1 cellular context compared by ENCODE assay signal in genomic region chr20:23268792-23269354, GRCh38.
A peak's percentile ranks its signal among the peaks of the same experiment; 100 is the strongest.
TF ChIP-seq lines count a peak whose summit lies in the region.

No MANE protein-coding gene starts in this region.

TF ChIP-seq in HEK293, 187 proteins besides CTCF, POLR2A, EP300 and RAD21:
- no peak for TF ChIP-seq ZNF24 (tag by site-specific recombination; IDR thresholded peaks at IDR 0.05)
- no peak for TF ChIP-seq ZNF449 (tag by site-specific recombination; IDR thresholded peaks at IDR 0.05)
- TF ChIP-seq HOXA7 (CRISPR knock-in tag; IDR thresholded peaks at IDR 0.05; ENCODE audit: borderline replicate concordance) = no peak
- TF ChIP-seq ATF2 (tag by site-specific recombination; IDR thresholded peaks at IDR 0.05; ENCODE audit: low read depth) = no peak
- TF ChIP-seq ZNF398 (tag by site-specific recombination; IDR thresholded peaks at IDR 0.05) = no peak
- peak; percentile 81; the same call in 1 of the 2 replicates for TF ChIP-seq TRIM28 (IDR thresholded peaks at IDR 0.05; ENCODE audit: borderline replicate concordance, low read length)
- peak; percentile 95 for TF ChIP-seq SETDB1 (IDR thresholded peaks at IDR 0.05; ENCODE audit: insufficient read length, low read length)
- TF ChIP-seq SCRT2 (tag by site-specific recombination; IDR thresholded peaks at IDR 0.05) = 0 out of 2 replicates have a peak, but pooled peaks have one; percentile 31
TF ChIP-seq in HEK293: peak in this region for 3.
